ENCODE assay signal across 15 cellular contexts in the genomic region with DNA sequence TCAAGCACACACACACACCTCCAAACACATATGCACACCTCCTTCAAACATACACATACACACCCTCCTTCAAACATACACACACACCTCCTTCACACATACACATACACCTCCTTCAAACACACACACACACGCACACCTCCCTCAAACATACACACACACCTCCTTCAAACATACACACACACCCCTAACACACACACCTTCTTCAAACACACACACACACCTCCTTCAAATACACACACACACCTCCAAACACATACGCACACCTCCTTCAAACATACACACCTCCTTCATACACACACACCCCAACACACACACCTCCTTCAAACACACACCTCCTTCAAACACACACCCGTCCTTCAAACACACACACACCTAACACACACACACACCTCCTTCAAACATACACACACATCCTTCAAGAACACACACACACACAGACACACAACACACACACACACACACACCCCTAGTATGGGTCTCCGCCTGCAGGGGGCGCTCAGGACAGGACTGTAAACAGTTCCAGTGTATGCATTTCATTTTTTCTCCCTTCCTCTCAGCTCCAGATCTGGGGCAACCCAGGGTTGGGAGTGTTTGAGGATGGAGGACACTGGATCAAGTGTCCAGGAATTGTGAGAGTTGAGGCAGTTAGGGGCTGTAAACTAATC. TPM values are rescaled to one million over a fixed set of nuclear protein-coding genes. Genes with fewer than 3 reads are reported as not detected.
DNase-seq lines count a peak whose midpoint lies in the region; ATAC-seq and TF ChIP-seq lines count a peak whose summit lies in the region.
"Had no signal": no experiment of that assay in that cellular context is flagged by ENCODE, and none has a peak within 500 bp of the region (broad histone marks: within the 10 kb centered on the region; RNA-seq: fewer than 3 reads in every experiment).

No MANE protein-coding gene starts in this region.

- peak; percentile 39 for TF ChIP-seq CTCF in cardiac muscle cell (IDR thresholded peaks at IDR 0.05; ENCODE audit: low read depth, low read length)
- TF ChIP-seq CTCF in WI38 (IDR thresholded peaks at IDR 0.05; ENCODE audit: low read depth, low read length): peak; percentile 15; the same call in 1 of the 2 replicates
- TF ChIP-seq CTCF in foreskin keratinocyte (conservative IDR thresholded peaks at IDR 0.05): peak; percentile 42
- peak; percentile 43 for TF ChIP-seq CTCF in type B pancreatic cell (conservative IDR thresholded peaks at IDR 0.05)

- H3K4me1 ChIP-seq in cardiac muscle cell (ENCODE audit: low read depth): no peaks in the 10 kb centered on the region
- H3K4me1 ChIP-seq in foreskin keratinocyte: no peaks in the 10 kb centered on the region

- H3K36me3 ChIP-seq in cardiac muscle cell: no peaks in the 10 kb centered on the region

- peaks cover 20% of the 10 kb centered on the region for H3K27me3 Mint-ChIP-seq in type B pancreatic cell

- no peak overlapping the region for H3K4me3 Mint-ChIP-seq in type B pancreatic cell
- H3K4me3 Mint-ChIP-seq: activated T-helper 1 cell treated with anti-CD3 and anti-CD28 coated beads, Interleukin-12 subunit alpha, Interleukin-12 subunit beta, Interleukin-2, Interleukin-4 antibody, amounts not matched to agents 30 ng/mL and 10 ng/mL and 1 ng/mL, durations not matched to agents 14 hours and 24 hours and 36 hours; nephron had no signal

- H3K27me3 ChIP-seq in cardiac muscle cell (no peaks in the 10 kb centered on the region), foreskin keratinocyte (peaks cover 9% of the 10 kb centered on the region)

- no peaks in the 10 kb centered on the region for H3K9me3 ChIP-seq in cardiac muscle cell (ENCODE audit: low read depth)

- H3K4me1 Mint-ChIP-seq in type B pancreatic cell (ENCODE audit: unreplicated experiment): peaks cover 7% of the 10 kb centered on the region

- intact Hi-C loops in left cardiac atrium (cut with DNase I): loop anchor here in 1 of 2 donors (5.0 kb wide), 1 partner anchor 107 kb away; no protein-coding TSS in a partner anchor

- peak in 1 of 2 donors; percentile 21 for DNase-seq in cardiac muscle cell (ENCODE audit: low read depth in 1 of 2, low spot score in 1 of 2)
- no peak for DNase-seq in left cardiac atrium
- no peak for DNase-seq in foreskin keratinocyte
- no peak for DNase-seq in type B pancreatic cell (ENCODE audit: extremely low spot score, unreplicated experiment)
- no peak for DNase-seq in HT-29 (ENCODE audit: low spot score)
- DNase-seq in HUDEP-2 (lab: John Stamatoyannopoulos, UW; ENCODE audit: unreplicated experiment in 76 of 76): no peak
- DNase-seq in NCI-H82 treated with DMSO at 0.1 percent for 48 hours (lab: John Stamatoyannopoulos, UW; ENCODE audit: unreplicated experiment): no peak
- DNase-seq: activated CD4-positive, CD25-positive, alpha-beta regulatory T cell treated with anti-CD3 and anti-CD28 coated beads, Interleukin-2, amount 50 U/mL, for 72 hours; cerebellar nuclear complex; kidney; NCI-H2029; NCI-H774 had no signal

- no peaks in the 10 kb centered on the region for H3K9me3 Mint-ChIP-seq in type B pancreatic cell
- H3K9me3 Mint-ChIP-seq: activated T-helper 1 cell treated with anti-CD3 and anti-CD28 coated beads, Interleukin-12 subunit alpha, Interleukin-12 subunit beta, Interleukin-2, Interleukin-4 antibody, amounts not matched to agents 30 ng/mL and 10 ng/mL and 1 ng/mL, durations not matched to agents 14 hours and 24 hours and 36 hours; nephron had no signal

- ATAC-seq in left cardiac atrium: no peak
- no peak for ATAC-seq in foreskin keratinocyte

- no peak overlapping the region for H3K4me3 ChIP-seq in cardiac muscle cell
- no peak overlapping the region for H3K4me3 ChIP-seq in WI38 (ENCODE audit: low read depth, low read length)

- H3K36me3 Mint-ChIP-seq in type B pancreatic cell: no peaks in the 10 kb centered on the region

- no peak overlapping the region for H3K27ac ChIP-seq in cardiac muscle cell
- no peak overlapping the region for H3K27ac ChIP-seq in foreskin keratinocyte

- no peak overlapping the region for H3K27ac Mint-ChIP-seq in type B pancreatic cell
- H3K27ac Mint-ChIP-seq: activated T-helper 1 cell treated with anti-CD3 and anti-CD28 coated beads, Interleukin-12 subunit alpha, Interleukin-12 subunit beta, Interleukin-2, Interleukin-4 antibody, amounts not matched to agents 30 ng/mL and 10 ng/mL and 1 ng/mL, durations not matched to agents 14 hours and 24 hours and 36 hours; nephron had no signal

RNA-seq across cellular contexts. Expression of gene LGR6, which starts 12.1 kb away (rescaled TPM):
- total RNA-seq in cardiac muscle cell (not detected in 2 replicates), left cardiac atrium (1 to 10 TPM; 6.0 to 6.1 TPM), foreskin keratinocyte (0.21 and 0.78 TPM in 2 replicates), type B pancreatic cell (ENCODE audit: low replicate concordance) (2.8 and 6.9 TPM in 2 replicates)
- polyA plus RNA-seq in cardiac muscle cell (0.16 TPM in 1 of 2 replicates, not detected in the other), foreskin keratinocyte (0.31 and 0.39 TPM in 2 replicates)
- total RNA-seq in HT-29 (2014; rRNA removed; shearing (Covaris generic)): 0.18 and 0.42 TPM in 2 replicates
- total RNA-seq: activated T-helper 1 cell treated with anti-CD3 and anti-CD28 coated beads, Interleukin-12 subunit alpha, Interleukin-12 subunit beta, Interleukin-2, Interleukin-4 antibody, amounts not matched to agents 30 ng/mL and 10 ng/mL and 1 ng/mL, durations not matched to agents 14 hours and 24 hours and 36 hours had no signal

RNA-seq across cellular contexts. Expression of gene PTPN7, which starts 45.3 kb away (rescaled TPM):
- total RNA-seq in cardiac muscle cell (not detected in 2 replicates), left cardiac atrium (1 to 10 TPM; 1.3 to 1.9 TPM), foreskin keratinocyte (not detected in 2 replicates), type B pancreatic cell (ENCODE audit: low replicate concordance) (0.29 TPM in 1 of 2 replicates, not detected in the other)
- polyA plus RNA-seq in cardiac muscle cell (0.66 TPM in 1 of 2 replicates, not detected in the other), foreskin keratinocyte (not detected in 2 replicates)
- 16.3 and 16.8 TPM in 2 replicates for total RNA-seq in HT-29 (2014; rRNA removed; shearing (Covaris generic))
